ENCODE assay signal across 1 cellular context in genomic region chr11:120462825-120463224, GRCh38.
TF ChIP-seq lines count a peak whose summit lies in the region.

No MANE protein-coding gene starts in this region.

TF ChIP-seq in IMR-90, 13 proteins besides CTCF, POLR2A, EP300 and RAD21 (continued from another document):
- TF ChIP-seq CEBPB (IDR thresholded peaks at IDR 0.05; ENCODE audit: low read depth, low read length), result no peak
